In the genomic region with DNA sequence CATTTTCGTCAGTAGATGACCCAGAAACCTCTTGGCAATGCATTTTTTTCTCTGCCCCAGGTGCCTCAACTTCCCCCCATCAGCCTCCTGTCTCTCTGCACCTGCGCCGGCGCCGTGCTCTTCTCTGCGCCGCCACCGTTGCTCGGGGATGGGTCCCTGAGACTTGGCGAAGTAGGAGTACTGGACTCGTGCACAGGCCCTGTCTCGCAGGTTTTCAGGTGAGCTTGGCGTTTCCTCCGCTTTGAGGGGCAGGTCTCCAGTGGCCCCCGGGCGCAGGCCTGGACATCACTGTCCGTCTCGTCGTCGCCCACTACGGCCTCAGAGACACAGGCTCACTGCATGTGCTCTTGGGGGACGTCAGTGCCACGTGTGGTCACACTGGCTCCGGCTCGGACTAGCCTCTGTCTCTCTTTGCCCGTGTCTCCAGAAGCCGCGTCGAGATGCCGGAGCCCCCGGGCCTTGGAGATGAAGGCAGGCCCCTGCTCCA, we compare ENCODE assay signal across 1 cellular context.
TF ChIP-seq lines count a peak whose summit lies in the region.

No MANE protein-coding gene starts in this region.

TF ChIP-seq in HepG2, 621 proteins besides CTCF, POLR2A, EP300 and RAD21:
- peak; percentile 67 for TF ChIP-seq ZNF687 (CRISPR knock-in tag; IDR thresholded peaks at IDR 0.05)
TF ChIP-seq in HepG2: peak in this region for 1; not testable (repeated sequence) for 620.
